Comparison of ENCODE assay signal across 30 cellular contexts in the genomic region with DNA sequence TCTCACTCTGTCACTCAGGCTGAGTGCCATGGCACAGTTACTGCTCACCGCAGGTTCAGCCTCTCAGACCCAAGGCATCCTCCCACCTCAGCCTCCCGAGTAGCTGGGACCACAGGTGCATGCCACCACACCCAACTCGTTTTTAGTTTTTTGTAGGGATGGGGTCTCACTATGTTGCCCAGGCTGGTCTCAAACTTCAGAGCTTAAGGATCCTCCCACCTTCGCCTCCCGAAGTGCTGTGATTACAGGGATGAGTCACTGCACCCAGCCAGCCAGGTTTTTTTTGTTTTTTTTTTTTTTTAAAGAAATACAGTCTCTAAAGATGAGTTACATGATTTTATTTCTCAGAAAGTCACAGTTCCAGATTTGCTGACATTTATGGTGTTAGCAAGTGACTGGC. TPM values are rescaled to one million over a fixed set of nuclear protein-coding genes. Genes with fewer than 3 reads are reported as not detected.
DNase-seq lines count a peak whose midpoint lies in the region; ATAC-seq and TF ChIP-seq lines count a peak whose summit lies in the region.
"Had no signal": no experiment of that assay in that cellular context is flagged by ENCODE, and none has a peak within 500 bp of the region (broad histone marks: within the 10 kb centered on the region; RNA-seq: fewer than 3 reads in every experiment).

No MANE protein-coding gene starts in this region.

- TF ChIP-seq CTCF in AG10803 (conservative IDR thresholded peaks at IDR 0.05; ENCODE audit: low read length) (no peak), cardiac fibroblast (IDR thresholded peaks at IDR 0.05; ENCODE audit: low read depth, low read length) (no peak), RWPE1 (conservative IDR thresholded peaks at IDR 0.05; ENCODE audit: low read depth) (no peak)

- DNase-seq in AG10803 (ENCODE audit: low read depth) (peak; percentile 8), NCI-H226 (peak; percentile 32), cardiac fibroblast (ENCODE audit: low read depth in 2 of 2) (peak; percentile 33 to 48), iris pigment epithelial cell (ENCODE audit: low read depth) (peak; percentile 14), RWPE1 (ENCODE audit: low spot score) (no peak), H4 (ENCODE audit: low spot score) (no peak), T-helper 9 cell (no peak)
- DNase-seq: activated CD4-positive, alpha-beta memory T cell treated with anti-CD3 and anti-CD28 coated beads for 36 hours; activated CD8-positive, alpha-beta memory T cell treated with anti-CD3 and anti-CD28 coated beads, Interleukin-2, amount 50 U/mL, for 48 hours; activated effector memory CD4-positive, alpha-beta T cell treated with Interleukin-2 at 50 U/mL for 16 hours; activated naive CD8-positive, alpha-beta T cell treated with anti-CD3 and anti-CD28 coated beads, Interleukin-2, amount 10 ng/mL, durations not matched to agents 7 days and 5 days; DMS79 treated with DMSO at 0.1 percent for 48 hours; effector memory CD8-positive, alpha-beta T cell; esophagus squamous epithelium; glutamatergic neuron; left cardiac atrium; naive thymus-derived CD4-positive, alpha-beta T cell; NCI-H1105 treated with DMSO at 0.1 percent for 48 hours; NCI-H2081; NCI-H82; nucleus accumbens; Right ventricle myocardium superior; stimulated activated CD4-positive, alpha-beta T cell treated with anti-CD3 and anti-CD28 coated beads, Interleukin-1b, Interleukin-23, amount 100 ng/mL, for 48 hours; substantia nigra had no signal

- H3K4me3 ChIP-seq in AG10803 (ENCODE audit: low read length): no peak overlapping the region
- no peak overlapping the region for H3K4me3 ChIP-seq in cardiac fibroblast (replicated peaks in 1 of 2; ENCODE audit: low read depth in 2 of 2, low read length in 2 of 2)
- H3K4me3 ChIP-seq: BLaER1, esophagus squamous epithelium, GM12878, GM23338, skin epidermis had no signal

- ATAC-seq in activated CD4-positive, CD25-positive, alpha-beta regulatory T cell treated with anti-CD3 and anti-CD28 coated beads, Interleukin-2, amount 50 U/mL, for 24 hours: no peak
- ATAC-seq: effector memory CD8-positive, alpha-beta T cell; GM12878; GM23338; HepG2; naive thymus-derived CD4-positive, alpha-beta T cell had no signal

- POLR2A ChIA-PET in RWPE1 (lab: Yijun Ruan, JAX; ENCODE audit: low non-redundant PET): no interaction called here

- H3K27ac ChIP-seq in RWPE1: no peak overlapping the region
- H3K27ac ChIP-seq: BLaER1, esophagus squamous epithelium, skin epidermis had no signal

- CTCF ChIA-PET in RWPE1 (lab: Yijun Ruan, JAX): no interaction called here

RNA-seq across cellular contexts. Expression of gene BACE2, which starts 29.0 kb away (rescaled TPM):
- 85.6 and 109 TPM in 2 replicates for total RNA-seq in H4 (2014; rRNA removed; shearing (Covaris generic))

Comparison
In these comparisons a context has a peak if more than half of its experiments do, and no peak if none do; other contexts are left out.
1. DNase-seq: peak in AG10803 (single experiment), NCI-H226 (single experiment), cardiac fibroblast (2 of 2) and iris pigment epithelial cell (single experiment); none in RWPE1 (single experiment), H4 (single experiment) and T-helper 9 cell (single experiment).